ENCODE assay signal across 1 cellular context in the genomic region with DNA sequence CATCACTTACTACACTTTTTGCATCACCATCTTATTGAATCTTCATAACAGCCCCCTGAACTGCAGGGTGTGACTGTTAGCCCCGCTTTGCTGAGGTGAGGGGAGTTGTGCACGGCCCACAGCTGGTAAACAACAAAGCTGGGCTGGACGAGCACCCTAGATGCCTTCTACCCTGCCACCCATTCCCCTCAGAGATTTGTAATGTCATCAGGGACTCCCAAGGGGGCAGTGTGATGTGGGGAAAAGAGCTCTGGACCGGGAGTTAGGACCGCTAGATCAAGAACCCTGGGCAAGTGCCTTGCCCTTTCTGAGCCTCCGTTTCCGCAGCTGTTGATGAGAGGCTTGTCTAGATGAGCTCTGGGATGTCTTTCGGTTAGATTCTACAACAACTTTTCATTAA.
TF ChIP-seq lines count a peak whose summit lies in the region.

No MANE protein-coding gene starts in this region.

TF ChIP-seq in HepG2, 621 proteins besides CTCF, POLR2A, EP300 and RAD21:
- TF ChIP-seq, protein P1, sequence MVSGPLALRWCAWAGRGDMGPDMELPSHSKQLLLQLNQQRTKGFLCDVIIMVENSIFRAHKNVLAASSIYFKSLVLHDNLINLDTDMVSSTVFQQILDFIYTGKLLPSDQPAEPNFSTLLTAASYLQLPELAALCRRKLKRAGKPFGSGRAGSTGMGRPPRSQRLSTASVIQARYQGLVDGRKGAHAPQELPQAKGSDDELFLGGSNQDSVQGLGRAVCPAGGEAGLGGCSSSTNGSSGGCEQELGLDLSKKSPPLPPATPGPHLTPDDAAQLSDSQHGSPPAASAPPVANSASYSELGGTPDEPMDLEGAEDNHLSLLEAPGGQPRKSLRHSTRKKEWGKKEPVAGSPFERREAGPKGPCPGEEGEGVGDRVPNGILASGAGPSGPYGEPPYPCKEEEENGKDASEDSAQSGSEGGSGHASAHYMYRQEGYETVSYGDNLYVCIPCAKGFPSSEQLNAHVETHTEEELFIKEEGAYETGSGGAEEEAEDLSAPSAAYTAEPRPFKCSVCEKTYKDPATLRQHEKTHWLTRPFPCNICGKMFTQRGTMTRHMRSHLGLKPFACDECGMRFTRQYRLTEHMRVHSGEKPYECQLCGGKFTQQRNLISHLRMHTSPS (CRISPR knock-in tag; IDR thresholded peaks at IDR 0.05; ENCODE audit: low read depth) = no peak
- no peak for TF ChIP-seq ZMYM2 (CRISPR knock-in tag; IDR thresholded peaks at IDR 0.05)
- peak; percentile 35 for TF ChIP-seq XRCC5 (optimal IDR thresholded peaks at IDR 0.05; ENCODE audit: low read length)
- TF ChIP-seq SMC3 (IDR thresholded peaks at IDR 0.05; ENCODE audit: low read length) = 0 out of 2 replicates have a peak, but pooled peaks have one; percentile 5
